Comparison of ENCODE assay signal across 18 cellular contexts in genomic region chr14:102196436-102197230, GRCh38. TPM values are rescaled to one million over a fixed set of nuclear protein-coding genes. Genes with fewer than 3 reads are reported as not detected.
DNase-seq lines count a peak whose midpoint lies in the region; ATAC-seq, FAIRE-seq and TF ChIP-seq lines count a peak whose summit lies in the region.
"Had no signal": no experiment of that assay in that cellular context is flagged by ENCODE, and none has a peak within 500 bp of the region (broad histone marks: within the 10 kb centered on the region; RNA-seq: fewer than 3 reads in every experiment).

No MANE protein-coding gene starts in this region.

- no peaks in the 10 kb centered on the region for H3K27me3 ChIP-seq in adrenal gland
- H3K27me3 ChIP-seq: body of pancreas, SJSA1 had no signal

- H3K4me1 Mint-ChIP-seq in stimulated activated naive CD8-positive, alpha-beta T cell treated with anti-CD3 and anti-CD28 coated beads, Interleukin-15, amount 100 ng/mL, for 72 hours, result peaks cover 77% of the 10 kb centered on the region

- 68 to 76% (median 73%) methylated on average over 10 of the region's 10 CpGs for WGBS in adrenal gland, 4 donors

- TF ChIP-seq POLR2A in adrenal gland (IDR thresholded peaks at IDR 0.05), result no peak

- H3K27me3 Mint-ChIP-seq in stimulated activated naive CD8-positive, alpha-beta T cell treated with anti-CD3 and anti-CD28 coated beads, Interleukin-15, amount 100 ng/mL, for 72 hours, result no peaks in the 10 kb centered on the region

- H3K27ac ChIP-seq in adrenal gland, result peak overlapping the region in 3 of 5 donors; percentile 1 to 50 (median 36)
- H3K27ac ChIP-seq in kidney (ENCODE audit: low read depth in 2 of 2, low read length in 2 of 2), result no peak overlapping the region
- H3K27ac ChIP-seq: body of pancreas, GM23248, HL-60, SJSA1, thoracic aorta, VCaP had no signal

- H3K4me3 Mint-ChIP-seq in stimulated activated naive CD8-positive, alpha-beta T cell treated with anti-CD3 and anti-CD28 coated beads, Interleukin-15, amount 100 ng/mL, for 72 hours, result peak overlapping the region in 1 of 2 donors; percentile 28

- H3K4me3 ChIP-seq in adrenal gland (no peak overlapping the region), kidney (ENCODE audit: low read length in 2 of 2) (no peak overlapping the region)
- H3K4me3 ChIP-seq: body of pancreas, GM23248, SJSA1, thoracic aorta had no signal

- H3K27ac Mint-ChIP-seq in stimulated activated naive CD8-positive, alpha-beta T cell treated with anti-CD3 and anti-CD28 coated beads, Interleukin-15, amount 100 ng/mL, for 72 hours, result peak overlapping the region; percentile 30 to 51

- no peak for ATAC-seq in stimulated activated naive CD8-positive, alpha-beta T cell treated with anti-CD3 and anti-CD28 coated beads, Interleukin-15, amount 100 ng/mL, for 72 hours
- no peak for ATAC-seq in GM18502 (IDR thresholded peaks at IDR 0.05; ENCODE audit: poor library complexity, unreplicated experiment)
- ATAC-seq: body of pancreas, left colon had no signal

- H3K9me3 Mint-ChIP-seq in stimulated activated naive CD8-positive, alpha-beta T cell treated with anti-CD3 and anti-CD28 coated beads, Interleukin-15, amount 100 ng/mL, for 72 hours, result no peaks in the 10 kb centered on the region

- intact Hi-C loops in adrenal gland (cut with DNase I), result no loop called here
- intact Hi-C loops in kidney (cut with DNase I), result no loop called here

- TF ChIP-seq CTCF in adrenal gland (IDR thresholded peaks at IDR 0.05) (no peak), kidney (IDR thresholded peaks at IDR 0.05; ENCODE audit: borderline replicate concordance, extremely low read depth, insufficient read depth) (no peak)

- FAIRE-seq in kidney (lab: Jason Lieb, UNC), result no peak
- FAIRE-seq: A204.1 had no signal

- peaks cover 0 to 13% of the 10 kb centered on the region in 2 donors for H3K36me3 ChIP-seq in adrenal gland (replicated peaks in 1 of 2)
- H3K36me3 ChIP-seq in kidney (ENCODE audit: control insufficient read depth in 1 of 2, insufficient read depth in 2 of 2, low read length in 2 of 2), result peaks cover 4 to 21% of the 10 kb centered on the region in 2 donors

- H3K4me1 ChIP-seq in adrenal gland (replicated peaks in 1 of 2), result peaks cover 26 to 55% of the 10 kb centered on the region in 2 donors
- H3K4me1 ChIP-seq in kidney (ENCODE audit: control insufficient read depth in 1 of 2, insufficient read depth in 1 of 2, low read depth in 1 of 2, low read length in 2 of 2), result peaks cover under 1 to 2% of the 10 kb centered on the region in 2 donors
- H3K4me1 ChIP-seq: Caco-2, SJSA1 had no signal

- H3K9me3 ChIP-seq in adrenal gland (replicated peaks in 1 of 3), result no peaks in the 10 kb centered on the region
- no peaks in the 10 kb centered on the region for H3K9me3 ChIP-seq in kidney (ENCODE audit: control insufficient read depth in 1 of 2, low read length in 2 of 2)
- H3K9me3 ChIP-seq: body of pancreas, Caco-2, SJSA1, thoracic aorta had no signal

- no peak overlapping the region for H3K9ac ChIP-seq in kidney (ENCODE audit: low read length in 2 of 2)
- H3K9ac ChIP-seq: GM23248 had no signal

- DNase-seq in NCI-H526 (lab: John Stamatoyannopoulos, UW) (peak; percentile 32 to 53), NCI-H526 treated with DMSO at 0.1 percent for 48 hours (lab: John Stamatoyannopoulos, UW) (no peak), adrenal gland (peak in 1 of 7 donors; percentile 52), kidney (peak; percentile 49), AG20443 (ENCODE audit: low spot score) (no peak), NCI-H446 (lab: John Stamatoyannopoulos, UW) (no peak)
- no peak for DNase-seq in stimulated activated naive CD8-positive, alpha-beta T cell treated with anti-CD3 and anti-CD28 coated beads, Interleukin-15, amount 100 ng/mL, for 72 hours
- DNase-seq: body of pancreas, Caco-2, GM23248, left colon, NCI-H2081 treated with DMSO at 0.1 percent for 48 hours had no signal

RNA-seq across cellular contexts. Expression of gene WDR20, which starts 56.9 kb away (rescaled TPM):
- total RNA-seq in adrenal gland, result 10 to 100 TPM; 13.1 to 55.9 (median 48.1) TPM
- 10 to 100 TPM; 21.5 to 46.1 (median 26.0) TPM for polyA plus RNA-seq in adrenal gland
- total RNA-seq in kidney, result 44.2 TPM
- polyA plus RNA-seq in kidney (ENCODE audit: insufficient read depth, low read depth, low replicate concordance), result 12.6 TPM

Comparison
In these comparisons a context has a peak if more than half of its experiments do, and no peak if none do; other contexts are left out.
1. DNase-seq: peak in NCI-H526 (2 of 2) and kidney (single experiment); none in NCI-H526 treated with DMSO at 0.1 percent for 48 hours (single experiment), stimulated activated naive CD8-positive, alpha-beta T cell treated with anti-CD3 and anti-CD28 coated beads, Interleukin-15, amount 100 ng/mL, for 72 hours (0 of 2), AG20443 (single experiment) and NCI-H446 (0 of 2).
2. H3K27ac ChIP-seq: peak in adrenal gland (3 of 5); none in kidney (0 of 2).